27 cellular contexts compared by ENCODE assay signal in genomic region chr11:122175316-122175715, GRCh38. TPM values are rescaled to one million over a fixed set of nuclear protein-coding genes. Genes with fewer than 3 reads are reported as not detected.
DNase-seq lines count a peak whose midpoint lies in the region; ATAC-seq and TF ChIP-seq lines count a peak whose summit lies in the region.
"Had no signal": no experiment of that assay in that cellular context is flagged by ENCODE, and none has a peak within 500 bp of the region (broad histone marks: within the 10 kb centered on the region; RNA-seq: fewer than 3 reads in every experiment).

No MANE protein-coding gene starts in this region.

- in situ Hi-C loops in brain microvascular endothelial cell (cut with HindIII; ENCODE audit: low pct_ligation_motif_present, low sequenced_read_pairs) = no loop called here

- peak overlapping the region; percentile 74 for H3K4me3 ChIP-seq in brain microvascular endothelial cell (ENCODE audit: low read depth, low read length)
- H3K4me3 ChIP-seq in skeletal muscle cell (ENCODE audit: low read depth, low read length) = peak overlapping the region; percentile 71
- H3K4me3 ChIP-seq: BLaER1 treated with 17β-estradiol and CSF1 and Interleukin-3, amounts not matched to agents 10 nM and 100 nM; body of pancreas; dorsolateral prefrontal cortex; spleen; upper lobe of right lung had no signal

- TF ChIP-seq CTCF in brain microvascular endothelial cell (IDR thresholded peaks at IDR 0.05; ENCODE audit: low read depth, low read length, missing control alignments) = no peak

- DNase-seq in ELR (ENCODE audit: low read depth) (peak; percentile 49), M059J (ENCODE audit: low read depth) (peak; percentile 56), brain microvascular endothelial cell (no peak), skeletal muscle cell (ENCODE audit: low read depth) (no peak), NCI-H2107 treated with DMSO at 0.1 percent for 48 hours (lab: John Stamatoyannopoulos, UW; ENCODE audit: unreplicated experiment) (no peak)
- DNase-seq: activated CD4-positive, alpha-beta T cell treated with anti-CD3 and anti-CD28 coated beads for 4 hours; activated CD8-positive, alpha-beta memory T cell treated with anti-CD3 and anti-CD28 coated beads for 24 hours; activated effector memory CD4-positive, alpha-beta T cell treated with Interleukin-2 at 50 U/mL for 16 hours; activated naive CD8-positive, alpha-beta T cell treated with anti-CD3 and anti-CD28 coated beads for 36 hours; body of pancreas; DMS79 treated with DMSO at 0.1 percent for 48 hours; dorsolateral prefrontal cortex; kidney; naive thymus-derived CD8-positive, alpha-beta T cell; NCI-H1105 treated with DMSO at 0.1 percent for 48 hours; NCI-H2029; NCI-H2227 treated with DMSO at 0.1 percent for 48 hours; spleen; stimulated activated CD4-positive, alpha-beta T cell treated with anti-CD3 and anti-CD28 coated beads, Interleukin-4, amount 100 ng/mL, for 1 hour; substantia nigra; upper lobe of right lung had no signal

- H3K27me3 ChIP-seq in brain microvascular endothelial cell (replicated peaks) = no peaks in the 10 kb centered on the region
- H3K27me3 ChIP-seq: BLaER1 treated with 17β-estradiol and CSF1 and Interleukin-3, amounts not matched to agents 10 nM and 100 nM; body of pancreas; dorsolateral prefrontal cortex; spleen; upper lobe of right lung had no signal

- ATAC-seq in HG03039 (IDR thresholded peaks at IDR 0.05; ENCODE audit: unreplicated experiment) (no peak), HG02884 (IDR thresholded peaks at IDR 0.05; ENCODE audit: unreplicated experiment) (no peak), GM18909 (IDR thresholded peaks at IDR 0.05; ENCODE audit: poor library complexity, unreplicated experiment) (no peak)
- ATAC-seq: body of pancreas; naive thymus-derived CD8-positive, alpha-beta T cell; stimulated activated effector memory CD8-positive, alpha-beta T cell treated with anti-CD3 and anti-CD28 coated beads, Interleukin-12 subunit alpha, Interleukin-12 subunit beta, amount 100 ng/mL, for 72 hours; upper lobe of right lung had no signal

- H3K36me3 ChIP-seq in brain microvascular endothelial cell (replicated peaks) = peaks cover 82% of the 10 kb centered on the region
- H3K36me3 ChIP-seq: BLaER1 treated with 17β-estradiol and CSF1 and Interleukin-3, amounts not matched to agents 10 nM and 100 nM; spleen; upper lobe of right lung had no signal

- H3K27ac ChIP-seq in brain microvascular endothelial cell = peak overlapping the region; percentile 92
- H3K27ac ChIP-seq: BLaER1 treated with 17β-estradiol and CSF1 and Interleukin-3, amounts not matched to agents 10 nM and 100 nM; body of pancreas; spleen; upper lobe of right lung had no signal

RNA-seq across cellular contexts. Expression of gene BLID, which starts 59.3 kb away (rescaled TPM):
- total RNA-seq in M059J (2014; rRNA removed; shearing (Covaris generic)) = 0.39 and 0.74 TPM in 2 replicates
- total RNA-seq: activated naive CD8-positive, alpha-beta T cell treated with anti-CD3 and anti-CD28 coated beads for 36 hours; body of pancreas; kidney; naive thymus-derived CD8-positive, alpha-beta T cell; renal cortical epithelial cell; upper lobe of right lung had no signal

Comparison
In these comparisons a context has a peak if more than half of its experiments do, and no peak if none do; other contexts are left out.
1. DNase-seq: peak in ELR (single experiment) and M059J (single experiment); none in brain microvascular endothelial cell (single experiment), skeletal muscle cell (single experiment) and NCI-H2107 treated with DMSO at 0.1 percent for 48 hours (single experiment).